8 cellular contexts compared by ENCODE assay signal in genomic region chr17:61551255-61551742, GRCh38. TPM values are rescaled to one million over a fixed set of nuclear protein-coding genes. Genes with fewer than 3 reads are reported as not detected.
DNase-seq lines count a peak whose midpoint lies in the region; ATAC-seq, FAIRE-seq and TF ChIP-seq lines count a peak whose summit lies in the region.

No MANE protein-coding gene starts in this region.

- in situ Hi-C loops in GM12878 (cut with MboI) = loop anchor here (5.0 kb wide), 1 partner anchor 129 kb away; no protein-coding TSS in a partner anchor

- DNase-seq in NOMO-1 (lab: John Stamatoyannopoulos, UW; ENCODE audit: unreplicated experiment in 2 of 2) (peak; percentile 4 to 49), NOMO-1 treated with dmso at 0.1 percent for 144 hours (lab: John Stamatoyannopoulos, UW; ENCODE audit: unreplicated experiment) (no peak), NCI-H1436 (lab: John Stamatoyannopoulos, UW) (peak; percentile 43), GM12878 (ENCODE audit: low read depth, low spot score) (no peak), left lobe of liver (ENCODE audit: low spot score) (no peak)
- DNase-seq in activated CD8-positive, alpha-beta memory T cell treated with anti-CD3 and anti-CD28 coated beads, Interleukin-2, amount 10 ng/mL, durations not matched to agents 7 days and 5 days = no peak

- H3K79me2 ChIP-seq in GM12878 (ENCODE audit: control insufficient read depth, insufficient read depth, low read length) = no peaks in the 10 kb centered on the region

- 2% methylated on average over 6 of the region's 6 CpGs for WGBS in GM12878 (ENCODE audit: insufficient coverage, insufficient replicate concordance, low lambda C conversion rate, missing lambda C conversion rate)

- RAD21 ChIA-PET in GM12878 (lab: Charles Lee; ENCODE audit: unreplicated experiment) = interaction anchor here (0.7 to 2.4 kb wide), 2 partner anchors 86 to 139 kb away, joined by 3 to 7 read pairs; no protein-coding TSS in a partner anchor

- BruUV-seq in GM12878 (replicated peaks; lab: Mats Ljungman, UMichigan) = no TSS peak

- H3K36me3 Mint-ChIP-seq in activated CD8-positive, alpha-beta memory T cell treated with anti-CD3 and anti-CD28 coated beads, Interleukin-2, amount 10 ng/mL, durations not matched to agents 7 days and 5 days = no peaks in the 10 kb centered on the region

- no peak for TF ChIP-seq POLR2A in GM12878 (IDR thresholded peaks at IDR 0.05; ENCODE audit: low read depth, low read length)

- peak; percentile 75 for TF ChIP-seq RAD21 in GM12878 (IDR thresholded peaks at IDR 0.05; ENCODE audit: insufficient read depth, low read depth, low read length)

- peak; percentile 74 for FAIRE-seq in GM12878 (lab: Jason Lieb, UNC)

- H4K20me1 ChIP-seq in GM12878 (ENCODE audit: control insufficient read depth, insufficient read depth) = no peaks in the 10 kb centered on the region

- ATAC-seq in GM12878 = peak; percentile 47
- peak; percentile 80 for ATAC-seq in left lobe of liver
- ATAC-seq in GM19035 (IDR thresholded peaks at IDR 0.05; ENCODE audit: unreplicated experiment) = no peak
- no peak for ATAC-seq in activated CD8-positive, alpha-beta memory T cell treated with anti-CD3 and anti-CD28 coated beads, Interleukin-2, amount 10 ng/mL, durations not matched to agents 7 days and 5 days
- no peak for ATAC-seq in GM21528 (IDR thresholded peaks at IDR 0.05; ENCODE audit: low FRiP score, unreplicated experiment)

- no peaks in the 10 kb centered on the region for H3K27me3 ChIP-seq in GM12878 (replicated peaks in 1 of 2; ENCODE audit: control insufficient read depth in 2 of 2, insufficient read depth in 2 of 2, low read length in 1 of 2)

- no peak for TF ChIP-seq EP300 in GM12878 (IDR thresholded peaks at IDR 0.05; ENCODE audit: borderline replicate concordance in 1 of 2, control insufficient read depth in 1 of 2, low read depth in 2 of 2, low read length in 2 of 2)

- no peaks in the 10 kb centered on the region for H3K4me1 ChIP-seq in GM12878 (ENCODE audit: control insufficient read depth, insufficient read depth, low read length)

- no peak overlapping the region for H3K4me2 ChIP-seq in GM12878 (ENCODE audit: control insufficient read depth, insufficient read depth)

- H3K4me3 Mint-ChIP-seq in activated CD8-positive, alpha-beta memory T cell treated with anti-CD3 and anti-CD28 coated beads, Interleukin-2, amount 10 ng/mL, durations not matched to agents 7 days and 5 days = no peak overlapping the region

- SMC1A ChIA-PET in GM12878 (lab: Charles Lee; ENCODE audit: uncharacterized antibody, unreplicated experiment) = interaction anchor here (0.7 to 1.1 kb wide), 3 partner anchors 10 to 124 kb away, joined by 3 to 4 read pairs (median 3); no protein-coding TSS in a partner anchor

- H3K9ac ChIP-seq in GM12878 (ENCODE audit: control insufficient read depth, insufficient read depth, low read length) = no peak overlapping the region

- no peak overlapping the region for H2AFZ ChIP-seq in GM12878 (ENCODE audit: control insufficient read depth, low read depth, low read length)

- no peaks in the 10 kb centered on the region for H3K9me3 ChIP-seq in GM12878 (replicated peaks; ENCODE audit: control insufficient read depth, insufficient read depth, low read length)

- TF ChIP-seq CTCF in GM12878 (IDR thresholded peaks at IDR 0.05 in 2 of 3, conservative IDR thresholded peaks at IDR 0.05 in 1 of 3; ENCODE audit: control insufficient read depth in 2 of 3, extremely low read depth in 1 of 3, insufficient read depth in 1 of 3, low read depth in 3 of 3, low read length in 3 of 3) = peak; percentile 48 to 63 (median 52); a peak in 5 of 6 replicates

- no peaks in the 10 kb centered on the region for H3K9me3 Mint-ChIP-seq in activated CD8-positive, alpha-beta memory T cell treated with anti-CD3 and anti-CD28 coated beads, Interleukin-2, amount 10 ng/mL, durations not matched to agents 7 days and 5 days (ENCODE audit: low read depth)

- no peak overlapping the region for H3K4me3 ChIP-seq in GM12878

- CTCF ChIA-PET in GM12878 (lab: Yijun Ruan, JAX) = interaction anchor here (0.7 to 1.7 kb wide), 10 partner anchors 11 to 831 kb away, joined by 3 to 4 read pairs (median 4); no protein-coding TSS in a partner anchor
- CTCF ChIA-PET in activated CD8-positive, alpha-beta memory T cell treated with anti-CD3 and anti-CD28 coated beads, Interleukin-2, amount 10 ng/mL, durations not matched to agents 7 days and 5 days (lab: Charles Lee) = interaction anchor here (0.8 to 1.9 kb wide), 5 partner anchors 134 to 140 kb away, joined by 3 to 7 read pairs (median 5); no protein-coding TSS in a partner anchor

- no peaks in the 10 kb centered on the region for H3K36me3 ChIP-seq in GM12878 (ENCODE audit: control insufficient read depth in 2 of 2, insufficient read depth in 2 of 2, low read length in 1 of 2)

- no peak overlapping the region for H3K27ac Mint-ChIP-seq in activated CD8-positive, alpha-beta memory T cell treated with anti-CD3 and anti-CD28 coated beads, Interleukin-2, amount 10 ng/mL, durations not matched to agents 7 days and 5 days

- no peak overlapping the region for H3K27ac ChIP-seq in GM12878 (ENCODE audit: control insufficient read depth, insufficient read depth)

- no peaks in the 10 kb centered on the region for H3K4me1 Mint-ChIP-seq in activated CD8-positive, alpha-beta memory T cell treated with anti-CD3 and anti-CD28 coated beads, Interleukin-2, amount 10 ng/mL, durations not matched to agents 7 days and 5 days

- POLR2A ChIA-PET in GM12878 (lab: Charles Lee) = no interaction called here

- peaks cover 50% of the 10 kb centered on the region for H3K27me3 Mint-ChIP-seq in activated CD8-positive, alpha-beta memory T cell treated with anti-CD3 and anti-CD28 coated beads, Interleukin-2, amount 10 ng/mL, durations not matched to agents 7 days and 5 days

- intact Hi-C loops in GM12878 (cut with micrococcal nuclease; ENCODE audit: unreplicated experiment) = loop anchor here (1.0 kb wide), 2 partner anchors 134 to 139 kb away; no protein-coding TSS in a partner anchor

TF ChIP-seq in GM12878, 131 proteins besides CTCF, POLR2A, EP300 and RAD21:
- TF ChIP-seq ETV6 (conservative IDR thresholded peaks at IDR 0.05 in 1 of 2, IDR thresholded peaks at IDR 0.05 in 1 of 2; ENCODE audit: borderline replicate concordance in 1 of 2, low read depth in 1 of 2) (peak in 1 of 2 experiments; percentile 100; a peak in 2 of 4 replicates), PKNOX1 (IDR thresholded peaks at IDR 0.05) (peak; percentile 9; the same call in 1 of the 2 replicates), ATF7 (IDR thresholded peaks at IDR 0.05; ENCODE audit: low read depth) (no peak), SMC3 (IDR thresholded peaks at IDR 0.05; ENCODE audit: borderline replicate concordance, low read length) (peak; percentile 60; the same call in 1 of the 2 replicates), ZNF384 (IDR thresholded peaks at IDR 0.05; ENCODE audit: borderline replicate concordance, low read depth, low read length) (peak; percentile 38; the same call in 1 of the 2 replicates)
TF ChIP-seq in GM12878: peak in this region for 4.

RNA-seq across cellular contexts. Expression of gene NACA2, which starts 39.7 kb away (rescaled TPM):
- not detected in 2 replicates for total RNA-seq in GM12878 (2013; cell fraction: nucleolus; rRNA removed)
- not detected in 2 replicates for total RNA-seq in GM12878 (2014; rRNA removed)
- total RNA-seq in GM12878 (2014; rRNA removed; fragmentation: Illumina TruSeq; extraction: Trizol) = not detected in 2 replicates
- not detected in 2 replicates for total RNA-seq in GM12878 (2021)
- not detected for polyA plus RNA-seq in GM12878 (2011; ENCODE audit: low read depth)
- polyA plus RNA-seq in GM12878 (2011; rRNA removed) = 0.68 and 0.94 TPM in 2 replicates
- polyA plus RNA-seq in GM12878 (2011; cell fraction: cytosol; rRNA removed) = not detected in 2 replicates
- polyA plus RNA-seq in GM12878 (2011; cell fraction: nucleus; rRNA removed) = not detected in 2 replicates
- polyA plus RNA-seq in GM12878 (2012) = 0.32 and 1.1 TPM in 2 replicates
- polyA plus RNA-seq in GM12878 (2014; fragmentation: Illumina TruSeq; extraction: Trizol) = 0.16 TPM in 1 of 2 replicates, not detected in the other
- under 1 TPM; 0.27 to 0.29 TPM for polyA plus RNA-seq in GM12878 (2014; fragmentation: Nextera tagmentation; extraction: Ambion mirVana)
- not detected in 2 replicates for polyA plus RNA-seq in GM12878 (2014; rRNA removed)
- under 1 TPM; 0.43 to 0.51 TPM for polyA plus RNA-seq in GM12878 (2016; fragmentation: Nextera tagmentation; extraction: Ambion mirVana)
- not detected in 2 replicates for polyA minus RNA-seq in GM12878 (2011; rRNA and poly(A)+ RNA removed)
- polyA minus RNA-seq in GM12878 (2011; cell fraction: cytosol; rRNA and poly(A)+ RNA removed) = not detected in 2 replicates
- polyA minus RNA-seq in GM12878 (2011; cell fraction: nucleus; rRNA and poly(A)+ RNA removed) = not detected in 2 replicates
- total RNA-seq in left lobe of liver = not detected
- not detected for total RNA-seq in activated CD8-positive, alpha-beta memory T cell treated with anti-CD3 and anti-CD28 coated beads, Interleukin-2, amount 10 ng/mL, durations not matched to agents 7 days and 5 days

Comparison
In these comparisons a context has a peak if more than half of its experiments do, and no peak if none do; other contexts are left out.
1. DNase-seq: peak in NOMO-1 (2 of 2) and NCI-H1436 (single experiment); none in NOMO-1 treated with dmso at 0.1 percent for 144 hours (single experiment), GM12878 (single experiment), left lobe of liver (single experiment) and activated CD8-positive, alpha-beta memory T cell treated with anti-CD3 and anti-CD28 coated beads, Interleukin-2, amount 10 ng/mL, durations not matched to agents 7 days and 5 days (single experiment).
2. ATAC-seq: peak in GM12878 (single experiment) and left lobe of liver (single experiment); none in GM19035 (single experiment), activated CD8-positive, alpha-beta memory T cell treated with anti-CD3 and anti-CD28 coated beads, Interleukin-2, amount 10 ng/mL, durations not matched to agents 7 days and 5 days (single experiment) and GM21528 (single experiment).